In the genomic region with DNA sequence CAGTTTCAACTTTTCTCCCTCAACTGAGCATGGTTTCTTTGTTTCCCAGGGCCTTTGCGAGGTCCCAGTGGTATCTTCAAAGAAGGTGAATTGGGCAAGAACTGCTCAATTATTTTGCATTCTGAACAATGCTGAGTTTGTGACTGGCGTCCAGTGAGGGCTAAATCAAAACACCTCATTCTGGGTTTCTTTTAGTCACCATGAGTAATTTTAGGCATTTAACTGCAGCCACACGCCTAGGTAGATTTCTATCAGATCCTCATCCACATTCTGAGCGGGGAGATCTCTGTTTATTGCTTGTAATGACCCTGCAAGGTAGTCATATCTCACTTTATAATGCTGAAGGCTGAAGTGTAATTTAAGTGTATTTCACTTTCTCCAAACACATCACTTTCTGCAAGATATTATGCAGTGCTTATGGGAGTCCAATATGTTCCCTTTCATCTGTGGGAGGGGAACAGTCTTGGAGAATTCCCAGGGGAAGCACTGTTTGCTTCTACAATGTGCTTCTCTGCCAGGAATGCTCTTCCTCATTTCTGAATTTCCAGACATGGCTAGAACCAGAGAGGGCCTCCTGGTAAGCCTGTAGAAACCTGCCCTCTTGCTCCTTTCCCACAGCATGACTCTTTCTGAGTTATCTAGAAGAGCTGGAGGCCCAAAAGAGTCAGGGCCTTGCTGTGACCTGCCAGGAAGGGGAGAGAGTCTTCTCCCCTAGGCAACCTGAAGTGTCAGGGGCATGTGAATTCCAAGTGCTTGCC, we compare ENCODE assay signal across 10 cellular contexts.
DNase-seq lines count a peak whose midpoint lies in the region; ATAC-seq and TF ChIP-seq lines count a peak whose summit lies in the region.
"Had no signal": no experiment of that assay in that cellular context is flagged by ENCODE, and none has a peak within 500 bp of the region (broad histone marks: within the 10 kb centered on the region; RNA-seq: fewer than 3 reads in every experiment).

No MANE protein-coding gene starts in this region.

- H3K9me3 ChIP-seq in adipocyte (ENCODE audit: control insufficient read depth, low read length): no peaks in the 10 kb centered on the region

- H3K36me3 ChIP-seq in adipocyte (ENCODE audit: control insufficient read depth, insufficient read depth, low read length, severe bottlenecking): no peaks in the 10 kb centered on the region

- H3K4me3 ChIP-seq in AG10803 (ENCODE audit: low read length): no peak overlapping the region
- H3K4me3 ChIP-seq in adipocyte (ENCODE audit: low read length): no peak overlapping the region

- ATAC-seq in GM21526 (IDR thresholded peaks at IDR 0.05; ENCODE audit: low FRiP score, unreplicated experiment) (peak; percentile 61), left colon (peak; percentile 37), GM18873 (IDR thresholded peaks at IDR 0.05; ENCODE audit: low FRiP score, unreplicated experiment) (no peak)

- no peaks in the 10 kb centered on the region for H3K27me3 ChIP-seq in adipocyte (replicated peaks; ENCODE audit: control insufficient read depth, insufficient read depth, low read length)

- H3K4me1 ChIP-seq in adipocyte (ENCODE audit: control insufficient read depth, insufficient read depth, low read length): peaks cover 14% of the 10 kb centered on the region

- DNase-seq in AG10803 (ENCODE audit: low read depth) (peak; percentile 58), adipocyte (ENCODE audit: low read depth) (peak; percentile 84), left colon (no peak), AG08396 (ENCODE audit: low spot score) (no peak), midbrain (lab: John Stamatoyannopoulos, UW) (no peak)
- no peak for DNase-seq in activated CD8-positive, alpha-beta memory T cell treated with anti-CD3 and anti-CD28 coated beads, Interleukin-2, amount 50 U/mL, for 4 hours
- DNase-seq: DMS153; effector CD8-positive, alpha-beta T cell had no signal

- H3K9ac ChIP-seq in adipocyte (ENCODE audit: low read length): no peak overlapping the region

- intact Hi-C loops in left colon (cut with DNase I, micrococcal nuclease): no loop called here

- no peak for TF ChIP-seq CTCF in AG10803 (conservative IDR thresholded peaks at IDR 0.05; ENCODE audit: low read length)

Comparison
In these comparisons a context has a peak if more than half of its experiments do, and no peak if none do; other contexts are left out.
1. DNase-seq: peak in AG10803 (single experiment) and adipocyte (single experiment); none in left colon (0 of 2), activated CD8-positive, alpha-beta memory T cell treated with anti-CD3 and anti-CD28 coated beads, Interleukin-2, amount 50 U/mL, for 4 hours (single experiment), AG08396 (single experiment) and midbrain (single experiment).